ENCODE assay signal across 11 cellular contexts in genomic region chr1:40132383-40133121, GRCh38. TPM values are rescaled to one million over a fixed set of nuclear protein-coding genes. Genes with fewer than 3 reads are reported as not detected.
DNase-seq lines count a peak whose midpoint lies in the region; ATAC-seq and TF ChIP-seq lines count a peak whose summit lies in the region.
"Had no signal": no experiment of that assay in that cellular context is flagged by ENCODE, and none has a peak within 500 bp of the region (broad histone marks: within the 10 kb centered on the region; RNA-seq: fewer than 3 reads in every experiment).

No MANE protein-coding gene starts in this region.

- peak overlapping the region; percentile 33 to 36 for H3K4me3 ChIP-seq in foreskin fibroblast (ENCODE audit: low read depth in 1 of 2, low read length in 2 of 2)
- H3K4me3 ChIP-seq in gastrocnemius medialis = peak overlapping the region; percentile 27 to 40 (median 28)
- no peak overlapping the region for H3K4me3 ChIP-seq in CD8-positive, alpha-beta T cell (ENCODE audit: low read depth, low read length)
- H3K4me3 ChIP-seq: smooth muscle cell had no signal

- H3K27ac ChIP-seq in gastrocnemius medialis = no peak overlapping the region
- no peak overlapping the region for H3K27ac ChIP-seq in CD8-positive, alpha-beta T cell (ENCODE audit: low read depth, low read length)

- H3K4me3 Mint-ChIP-seq in WTC11 = no peak overlapping the region
- no peak overlapping the region for H3K4me3 Mint-ChIP-seq in CD8-positive, alpha-beta T cell

- peak; percentile 19 for DNase-seq in G401 (ENCODE audit: low spot score)
- DNase-seq in WTC11 (ENCODE audit: low spot score) = no peak
- peak in 1 of 2 donors; percentile 37 for DNase-seq in foreskin fibroblast
- DNase-seq in gastrocnemius medialis = no peak
- DNase-seq in CD8-positive, alpha-beta T cell = no peak
- no peak for DNase-seq in T-helper 9 cell
- DNase-seq: activated CD4-positive, alpha-beta T cell treated with anti-CD3 and anti-CD28 coated beads for 1 hour; Caco-2 had no signal

- CTCF ChIA-PET in WTC11 (lab: Charles Lee) = interaction anchor here (3.5 kb wide), 1 partner anchor 11 kb away, joined by 27 read pairs; no protein-coding TSS in a partner anchor
- CTCF ChIA-PET in CD8-positive, alpha-beta T cell (lab: Charles Lee) = interaction anchor here (0.9 to 1.4 kb wide), 3 partner anchors 11 to 306 kb away, joined by 3 to 8 read pairs (median 3); no protein-coding TSS in a partner anchor

- no peak for TF ChIP-seq POLR2A in gastrocnemius medialis (IDR thresholded peaks at IDR 0.05)

- H3K27me3 Mint-ChIP-seq in WTC11 (ENCODE audit: low read depth) = peaks cover 6% of the 10 kb centered on the region
- peaks cover 12% of the 10 kb centered on the region for H3K27me3 Mint-ChIP-seq in CD8-positive, alpha-beta T cell (ENCODE audit: low read depth)

- H3K9me3 ChIP-seq in gastrocnemius medialis = no peaks in the 10 kb centered on the region
- H3K9me3 ChIP-seq in CD8-positive, alpha-beta T cell (ENCODE audit: low read length) = no peaks in the 10 kb centered on the region

- no peaks in the 10 kb centered on the region for H3K36me3 ChIP-seq in gastrocnemius medialis
- no peaks in the 10 kb centered on the region for H3K36me3 ChIP-seq in CD8-positive, alpha-beta T cell (ENCODE audit: insufficient read depth, low read length)

- TF ChIP-seq CTCF in WTC11 (IDR thresholded peaks at IDR 0.05) (no peak), foreskin fibroblast (IDR thresholded peaks at IDR 0.05; ENCODE audit: low read depth, low read length) (no peak), gastrocnemius medialis (IDR thresholded peaks at IDR 0.05 in 4 of 5, conservative IDR thresholded peaks at IDR 0.05 in 1 of 5) (no peak)
- TF ChIP-seq CTCF in CD8-positive, alpha-beta T cell (IDR thresholded peaks at IDR 0.05) = no peak

- H3K27ac Mint-ChIP-seq in WTC11 = no peak overlapping the region
- no peak overlapping the region for H3K27ac Mint-ChIP-seq in CD8-positive, alpha-beta T cell

- H3K36me3 Mint-ChIP-seq in WTC11 = no peaks in the 10 kb centered on the region
- no peaks in the 10 kb centered on the region for H3K36me3 Mint-ChIP-seq in CD8-positive, alpha-beta T cell

- H3K4me1 Mint-ChIP-seq in WTC11 = no peaks in the 10 kb centered on the region
- no peaks in the 10 kb centered on the region for H3K4me1 Mint-ChIP-seq in CD8-positive, alpha-beta T cell (ENCODE audit: low read depth)

- in situ Hi-C loops in G401 (cut with HindIII; ENCODE audit: low sequenced_read_pairs) (no loop called here), gastrocnemius medialis (cut with MboI; ENCODE audit: low sequenced_read_pairs in 4 of 4) (no loop called here)

- no peaks in the 10 kb centered on the region for H3K4me1 ChIP-seq in gastrocnemius medialis
- no peaks in the 10 kb centered on the region for H3K4me1 ChIP-seq in CD8-positive, alpha-beta T cell (ENCODE audit: insufficient read depth, low read length)

- intact Hi-C loops in gastrocnemius medialis (cut with DNase I; ENCODE audit: low total_unique reads) = no loop called here
- intact Hi-C loops in CD8-positive, alpha-beta T cell (cut with DNase I, micrococcal nuclease) = no loop called here

- POLR2A ChIA-PET in WTC11 (lab: Charles Lee) = no interaction called here
- POLR2A ChIA-PET in CD8-positive, alpha-beta T cell (lab: Charles Lee) = no interaction called here

- ATAC-seq in WTC11 = no peak
- no peak for ATAC-seq in gastrocnemius medialis
- ATAC-seq in CD8-positive, alpha-beta T cell = no peak
- no peak for ATAC-seq in GM19463 (IDR thresholded peaks at IDR 0.05; ENCODE audit: unreplicated experiment)
- ATAC-seq in HG02642 (IDR thresholded peaks at IDR 0.05; ENCODE audit: poor library complexity, unreplicated experiment) = no peak

- H3K9me3 Mint-ChIP-seq in WTC11 = no peaks in the 10 kb centered on the region
- H3K9me3 Mint-ChIP-seq in CD8-positive, alpha-beta T cell = no peaks in the 10 kb centered on the region

- H3K27me3 ChIP-seq in gastrocnemius medialis = peaks cover 33 to 40% (median 38%) of the 10 kb centered on the region in 3 donors
- no peaks in the 10 kb centered on the region for H3K27me3 ChIP-seq in CD8-positive, alpha-beta T cell (ENCODE audit: insufficient read depth, low read length)

TF ChIP-seq in WTC11, 78 proteins besides CTCF, POLR2A, EP300 and RAD21:
- TF ChIP-seq HMGA2 (CRISPR knock-in tag; IDR thresholded peaks at IDR 0.05) (peak; percentile 93; the same call in 1 of the 2 replicates), NFATC4 (CRISPR knock-in tag; IDR thresholded peaks at IDR 0.05) (no peak), STAT6 (CRISPR knock-in tag; conservative IDR thresholded peaks at IDR 0.05; ENCODE audit: low read depth) (no peak)

RNA-seq across cellular contexts. Expression of gene RLF, which starts 28.6 kb away (rescaled TPM):
- total RNA-seq in G401 (2014; rRNA removed; shearing (Covaris generic)) = 9.4 and 10.4 TPM in 2 replicates
- total RNA-seq in WTC11 (2021) = 18.5 to 22.1 TPM (median 20.2 TPM) in 3 replicates
- 10 to 100 TPM; 12.3 to 15.9 (median 15.0) TPM for total RNA-seq in gastrocnemius medialis
- 10 to 100 TPM; 62.2 to 62.6 TPM for total RNA-seq in CD8-positive, alpha-beta T cell

RNA-seq across cellular contexts. Expression of gene PPT1, which starts 35.5 kb away (rescaled TPM):
- total RNA-seq in G401 (2014; rRNA removed; shearing (Covaris generic)) = 181 and 227 TPM in 2 replicates
- 107 to 117 TPM (median 111 TPM) in 3 replicates for total RNA-seq in WTC11 (2021)
- 10 to 100 TPM in 2 of 4 donors, 1 to 10 TPM in 2; 8.5 to 23.2 (median 13.4) TPM for total RNA-seq in gastrocnemius medialis
- total RNA-seq in CD8-positive, alpha-beta T cell = 10 to 100 TPM; 32.2 to 34.2 TPM
